In genomic region chr3:194633349-194634004, GRCh38 we compare ENCODE assay signal across 8 cellular contexts. TPM values are rescaled to one million over a fixed set of nuclear protein-coding genes. Genes with fewer than 3 reads are reported as not detected.
DNase-seq lines count a peak whose midpoint lies in the region; ATAC-seq and TF ChIP-seq lines count a peak whose summit lies in the region.

Gene TMEM44, minus strand, starts transcription at chr3:194633419. Its CDS starts 204 bp downstream, at chr3:194633215.

- peaks cover 2 to 20% (median 10%) of the 10 kb centered on the region in 7 donors for H3K9me3 Mint-ChIP-seq in CD14-positive monocyte

- H3K27me3 Mint-ChIP-seq in CD14-positive monocyte (ENCODE audit: low read depth in 3 of 3), result peaks cover 8 to 12% (median 11%) of the 10 kb centered on the region in 3 donors

- peaks cover 3 to 7% of the 10 kb centered on the region in 2 donors for H3K36me3 Mint-ChIP-seq in CD14-positive monocyte

- DNase-seq in CD14-positive monocyte (ENCODE audit: low spot score) (no peak), NCI-H526 treated with DMSO at 0.1 percent for 48 hours (lab: John Stamatoyannopoulos, UW) (peak; percentile 53), medulla oblongata (ENCODE audit: extremely low spot score) (peak; percentile 38)
- DNase-seq in activated CD4-positive, alpha-beta T cell treated with anti-CD3 and anti-CD28 coated beads, Interleukin-2, amount 50 U/mL, for 4 hours, result peak; percentile 41
- DNase-seq in effector CD8-positive, alpha-beta T cell (lab: John Stamatoyannopoulos, UW), result peak; percentile 58
- DNase-seq in stimulated activated CD8-positive, alpha-beta memory T cell treated with anti-CD3 and anti-CD28 coated beads, Interleukin-15, amount 100 ng/mL, for 24 hours (ENCODE audit: low read depth), result peak; percentile 31

- H3K4me3 Mint-ChIP-seq in CD14-positive monocyte, result peak within 1 kb of the TSS; percentile 79 to 94

- intact Hi-C loops in CD14-positive monocyte (cut with micrococcal nuclease), result no loop called here

- H3K4me1 Mint-ChIP-seq in CD14-positive monocyte, result peaks cover 21% of the 10 kb centered on the region

- ATAC-seq in GM19328 (IDR thresholded peaks at IDR 0.05; ENCODE audit: unreplicated experiment), result peak; percentile 79
- ATAC-seq in HG03457 (IDR thresholded peaks at IDR 0.05; ENCODE audit: unreplicated experiment), result peak; percentile 77

- TF ChIP-seq CTCF in CD14-positive monocyte (IDR thresholded peaks at IDR 0.05), result peak; percentile 33

- H3K27ac Mint-ChIP-seq in CD14-positive monocyte, result peak within 1 kb of the TSS in 2 of 7 donors; percentile 35 to 54

RNA-seq across cellular contexts. Expression of gene TMEM44, which starts in this region (rescaled TPM):
- not detected for polyA plus RNA-seq in CD14-positive monocyte
